8 cellular contexts compared by ENCODE assay signal in genomic region chr2:198309673-198310280, GRCh38.
A peak's percentile ranks its signal among the peaks of the same experiment; 100 is the strongest.
DNase-seq lines count a peak whose midpoint lies in the region; ATAC-seq and TF ChIP-seq lines count a peak whose summit lies in the region.

No MANE protein-coding gene starts in this region.

- no peak overlapping the region for H3K27ac Mint-ChIP-seq in WTC11

- peaks cover 20% of the 10 kb centered on the region for H3K4me1 Mint-ChIP-seq in WTC11

- no peaks in the 10 kb centered on the region for H3K27me3 Mint-ChIP-seq in WTC11 (ENCODE audit: low read depth)

- ATAC-seq in WTC11: peak; percentile 40; the same call in 1 of the 2 replicates
- ATAC-seq in mucosa of descending colon: peak; percentile 55

- no peaks in the 10 kb centered on the region for H3K36me3 ChIP-seq in mucosa of descending colon (ENCODE audit: low read depth)

- TF ChIP-seq CTCF in WTC11 (IDR thresholded peaks at IDR 0.05) (peak; percentile 73), mucosa of descending colon (IDR thresholded peaks at IDR 0.05) (peak; percentile 74)

- DNase-seq in DMS53 treated with DMSO at 0.1 percent for 48 hours (lab: John Stamatoyannopoulos, UW; ENCODE audit: unreplicated experiment): peak; percentile 33
- DNase-seq in H4 (ENCODE audit: low spot score): peak; percentile 29
- peak; percentile 47 for DNase-seq in NCI-H2029 treated with DMSO at 0.1 percent for 48 hours (lab: John Stamatoyannopoulos, UW)
- peak; percentile 53 for DNase-seq in WTC11 (ENCODE audit: low spot score)
- peak; percentile 68 for DNase-seq in dedifferentiated amniotic fluid mesenchymal stem cell (ENCODE audit: extremely low spot score)
- DNase-seq in mucosa of descending colon: peak in 2 of 3 donors; percentile 39 to 86
- DNase-seq in superior temporal gyrus (ENCODE audit: extremely low spot score): peak; percentile 92
- no peak for DNase-seq in amniotic stem cell (lab: John Stamatoyannopoulos, UW)

- intact Hi-C loops in mucosa of descending colon (cut with DNase I, micrococcal nuclease): loop anchor here in 1 of 2 donors (10.0 kb wide), 1 partner anchor 1155 kb away; no protein-coding TSS in a partner anchor

- no peak overlapping the region for H3K4me3 ChIP-seq in mucosa of descending colon

- no peak overlapping the region for H3K4me3 Mint-ChIP-seq in WTC11

- CTCF ChIA-PET in WTC11 (lab: Charles Lee): interaction anchor here (0.6 to 1.6 kb wide), 9 partner anchors 10 to 1179 kb away, joined by 3 to 14 read pairs (median 5); no protein-coding TSS in a partner anchor

- H3K36me3 Mint-ChIP-seq in WTC11: no peaks in the 10 kb centered on the region

- peaks cover 3% of the 10 kb centered on the region for H3K9me3 Mint-ChIP-seq in WTC11

- peaks cover 14% of the 10 kb centered on the region for H3K4me1 ChIP-seq in mucosa of descending colon (ENCODE audit: low read depth)

- no peaks in the 10 kb centered on the region for H3K9me3 ChIP-seq in mucosa of descending colon

- POLR2A ChIA-PET in WTC11 (lab: Charles Lee): no interaction called here

TF ChIP-seq in WTC11, 78 proteins besides CTCF, POLR2A, EP300 and RAD21:
- TF ChIP-seq ESRRA (CRISPR knock-in tag; IDR thresholded peaks at IDR 0.05; ENCODE audit: borderline replicate concordance): no peak
- no peak for TF ChIP-seq JAZF1 (CRISPR knock-in tag; IDR thresholded peaks at IDR 0.05)
- no peak for TF ChIP-seq TEAD4 (CRISPR knock-in tag; IDR thresholded peaks at IDR 0.05)
